ENCODE assay signal across 13 cellular contexts in the genomic region with DNA sequence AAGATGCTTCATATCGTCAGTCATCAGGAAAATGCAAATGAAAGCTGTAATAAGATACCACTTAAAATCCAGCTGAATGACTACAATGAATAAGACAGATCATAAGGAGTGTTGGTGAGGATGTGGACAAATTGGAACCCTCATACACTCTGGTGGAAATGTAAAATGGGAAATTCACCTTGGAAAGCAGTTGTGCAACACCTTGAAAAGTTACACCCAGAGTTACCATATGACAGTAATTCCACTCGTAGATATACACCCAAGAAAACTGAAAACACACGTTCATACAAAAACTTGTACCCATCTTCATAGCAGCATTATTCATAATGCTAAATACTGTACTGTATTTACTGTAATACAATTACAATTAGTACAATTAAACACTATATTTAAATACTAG.
"Had no signal": no experiment of that assay in that cellular context is flagged by ENCODE, and none has a peak within 500 bp of the region (broad histone marks: within the 10 kb centered on the region; RNA-seq: fewer than 3 reads in every experiment).

No MANE protein-coding gene starts in this region.

- H3K9me3 Mint-ChIP-seq: activated naive CD8-positive, alpha-beta T cell treated with anti-CD3 and anti-CD28 coated beads, Interleukin-2, amount 50 U/mL, for 24 hours; stimulated activated memory B cell treated with anti-CD40 and anti-IgM and Interleukin-4, amounts not matched to agents 10 μg/mL and 1 μg/mL and 100 μg/mL, for 72 hours had no signal

- H3K27me3 ChIP-seq: ascending aorta, gastroesophageal sphincter, heart right ventricle had no signal

- H3K36me3 ChIP-seq: ascending aorta, lower lobe of right lung had no signal

- H3K36me3 Mint-ChIP-seq: stimulated activated memory B cell treated with anti-CD40 and anti-IgM and Interleukin-4, amounts not matched to agents 10 μg/mL and 1 μg/mL and 100 μg/mL, for 72 hours had no signal

- ATAC-seq: activated naive CD8-positive, alpha-beta T cell treated with anti-CD3 and anti-CD28 coated beads, Interleukin-2, amount 50 U/mL, for 24 hours; gastroesophageal sphincter; heart right ventricle; left colon; lower lobe of right lung; stimulated activated memory B cell treated with anti-CD40 and anti-IgM and Interleukin-4, amounts not matched to agents 10 μg/mL and 1 μg/mL and 100 μg/mL, for 72 hours had no signal

- H3K9ac ChIP-seq: parathyroid adenoma had no signal

- H3K27ac Mint-ChIP-seq: activated naive CD8-positive, alpha-beta T cell treated with anti-CD3 and anti-CD28 coated beads, Interleukin-2, amount 50 U/mL, for 24 hours; activated T-helper 1 cell treated with anti-CD3 and anti-CD28 coated beads, Interleukin-12 subunit alpha, Interleukin-12 subunit beta, Interleukin-2, Interleukin-4 antibody, amounts not matched to agents 30 ng/mL and 10 ng/mL and 1 ng/mL, durations not matched to agents 14 hours and 24 hours and 36 hours; stimulated activated memory B cell treated with anti-CD40 and anti-IgM and Interleukin-4, amounts not matched to agents 10 μg/mL and 1 μg/mL and 100 μg/mL, for 72 hours had no signal

- H3K79me2 ChIP-seq: parathyroid adenoma had no signal

- H3K4me3 ChIP-seq: gastroesophageal sphincter, lower lobe of right lung had no signal

- H3K27ac ChIP-seq: ascending aorta, gastroesophageal sphincter, heart right ventricle, lower lobe of right lung, parathyroid adenoma had no signal

- H3K4me3 Mint-ChIP-seq: activated naive CD8-positive, alpha-beta T cell treated with anti-CD3 and anti-CD28 coated beads, Interleukin-2, amount 50 U/mL, for 24 hours; activated T-helper 1 cell treated with anti-CD3 and anti-CD28 coated beads, Interleukin-12 subunit alpha, Interleukin-12 subunit beta, Interleukin-2, Interleukin-4 antibody, amounts not matched to agents 30 ng/mL and 10 ng/mL and 1 ng/mL, durations not matched to agents 14 hours and 24 hours and 36 hours; stimulated activated memory B cell treated with anti-CD40 and anti-IgM and Interleukin-4, amounts not matched to agents 10 μg/mL and 1 μg/mL and 100 μg/mL, for 72 hours had no signal

- H2AFZ ChIP-seq: parathyroid adenoma had no signal

- H3K9me3 ChIP-seq: ascending aorta, gastroesophageal sphincter, heart right ventricle, lower lobe of right lung had no signal

- DNase-seq: activated naive CD4-positive, alpha-beta T cell; activated naive CD8-positive, alpha-beta T cell treated with anti-CD3 and anti-CD28 coated beads, Interleukin-2, amount 50 U/mL, for 24 hours; dermis blood vessel endothelial cell; heart right ventricle; left colon; lower lobe of right lung; midbrain; stimulated activated CD4-positive, alpha-beta T cell treated with anti-CD3 and anti-CD28 coated beads, Interleukin-2, amount 100 ng/mL, for 48 hours had no signal

- H3K4me1 ChIP-seq: parathyroid adenoma had no signal

- H3K27me3 Mint-ChIP-seq: stimulated activated memory B cell treated with anti-CD40 and anti-IgM and Interleukin-4, amounts not matched to agents 10 μg/mL and 1 μg/mL and 100 μg/mL, for 72 hours had no signal
